7 cellular contexts compared by ENCODE assay signal in genomic region chr6:111379831-111380230, GRCh38.
"Had no signal": no experiment of that assay in that cellular context is flagged by ENCODE, and none has a peak within 500 bp of the region (broad histone marks: within the 10 kb centered on the region; RNA-seq: fewer than 3 reads in every experiment).

No MANE protein-coding gene starts in this region.

- H3K4me2 ChIP-seq: GM23338 had no signal

- H3K27ac Mint-ChIP-seq: GM23338, H9 had no signal

- FAIRE-seq: H54, HTR-8/SVneo had no signal

- H3K4me3 ChIP-seq: GM23338 had no signal

- H3K4me3 Mint-ChIP-seq: GM23338, H9 had no signal

- H3K9me3 Mint-ChIP-seq: GM23338, H9 had no signal

- H3K4me1 Mint-ChIP-seq: GM23338, H9 had no signal

- DNase-seq: H9, HCEC 1CT, IMR-90, KBM-7 had no signal

- ATAC-seq: GM23338 had no signal

- H2AFZ ChIP-seq: GM23338 had no signal
